Comparison of ENCODE assay signal across 21 cellular contexts in the genomic region with DNA sequence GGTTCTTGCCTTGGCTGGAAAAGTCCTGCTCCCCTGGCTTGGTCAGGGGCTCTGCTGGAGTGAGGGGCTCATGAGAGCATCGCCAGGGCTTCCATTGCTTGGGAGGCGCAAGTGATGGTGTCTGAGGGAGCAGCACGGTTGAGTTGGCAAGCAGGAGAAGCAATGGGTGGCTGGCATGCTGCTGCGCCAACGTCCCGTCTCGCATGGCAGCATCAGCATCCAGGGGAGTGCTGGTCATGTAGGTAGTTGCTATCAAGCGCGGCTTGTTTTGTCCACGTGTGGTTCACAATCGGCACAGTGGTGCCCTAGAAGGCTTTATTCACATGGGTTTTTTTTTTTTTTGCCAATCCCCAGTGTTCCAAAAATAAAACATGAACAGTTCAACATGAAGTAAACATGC.
"Had no signal": no experiment of that assay in that cellular context is flagged by ENCODE, and none has a peak within 500 bp of the region (broad histone marks: within the 10 kb centered on the region; RNA-seq: fewer than 3 reads in every experiment).

No MANE protein-coding gene starts in this region.

- DNase-seq: activated B cell treated with CpG ODN at 0.5 μM for 24 hours; activated CD4-positive, alpha-beta T cell treated with anti-CD3 and anti-CD28 coated beads for 36 hours; activated CD4-positive, alpha-beta T cell treated with anti-CD3 and anti-CD28 coated beads, Interleukin-2, amount 50 U/mL, for 48 hours; activated naive CD4-positive, alpha-beta T cell treated with Interleukin-2 at 50 U/mL for 16 hours; activated T-cell treated with anti-CD3 and anti-CD28 coated beads, Interleukin-2, amount 50 U/mL, for 48 hours; amygdala; effector CD4-positive, alpha-beta T cell; left lung; midbrain; natural killer cell; right lobe of liver; stimulated activated CD4-positive, alpha-beta T cell treated with anti-CD3 and anti-CD28 coated beads, Interleukin-15, amount 100 ng/mL, for 24 hours; stimulated activated naive B cell treated with anti-CD40 and anti-IgM and Interleukin-4, amounts not matched to agents 10 μg/mL and 1 μg/mL and 100 μg/mL, for 72 hours; T-helper 17 cell; transverse colon had no signal

- H3K4me3 ChIP-seq: left lung, ovary, right lobe of liver, smooth muscle cell, transverse colon, vagina had no signal

- H3K36me3 Mint-ChIP-seq: natural killer cell had no signal

- H3K9me3 Mint-ChIP-seq: activated B cell treated with CpG ODN at 0.5 μM for 24 hours; natural killer cell; stimulated activated naive B cell treated with anti-CD40 and anti-IgM and Interleukin-4, amounts not matched to agents 10 μg/mL and 1 μg/mL and 100 μg/mL, for 72 hours had no signal

- H3K27me3 Mint-ChIP-seq: activated B cell treated with CpG ODN at 0.5 μM for 24 hours; activated CD4-positive, alpha-beta T cell treated with anti-CD3 and anti-CD28 coated beads for 36 hours; stimulated activated naive B cell treated with anti-CD40 and anti-IgM and Interleukin-4, amounts not matched to agents 10 μg/mL and 1 μg/mL and 100 μg/mL, for 72 hours; T-helper 17 cell had no signal

- H3K27ac ChIP-seq: left lung, neutrophil, ovary, right lobe of liver, transverse colon had no signal

- FAIRE-seq: endometrium, keratinocyte had no signal

- H3K4me2 ChIP-seq: smooth muscle cell had no signal

- H3K36me3 ChIP-seq: left lung, ovary, right lobe of liver, transverse colon, vagina had no signal

- H3K27ac Mint-ChIP-seq: activated B cell treated with CpG ODN at 0.5 μM for 24 hours; activated CD4-positive, alpha-beta T cell treated with anti-CD3 and anti-CD28 coated beads for 36 hours; natural killer cell; stimulated activated naive B cell treated with anti-CD40 and anti-IgM and Interleukin-4, amounts not matched to agents 10 μg/mL and 1 μg/mL and 100 μg/mL, for 72 hours; T-helper 17 cell had no signal

- H3K9me3 ChIP-seq: left lung, neutrophil, ovary, right lobe of liver, transverse colon, vagina had no signal

- ATAC-seq: activated CD4-positive, alpha-beta T cell treated with anti-CD3 and anti-CD28 coated beads for 36 hours; natural killer cell; right lobe of liver; stimulated activated naive B cell treated with anti-CD40 and anti-IgM and Interleukin-4, amounts not matched to agents 10 μg/mL and 1 μg/mL and 100 μg/mL, for 72 hours; T-helper 17 cell had no signal

- H3K27me3 ChIP-seq: left lung, neutrophil, ovary, right lobe of liver, transverse colon, vagina had no signal

- H3K4me3 Mint-ChIP-seq: activated B cell treated with CpG ODN at 0.5 μM for 24 hours; activated CD4-positive, alpha-beta T cell treated with anti-CD3 and anti-CD28 coated beads for 36 hours; natural killer cell; stimulated activated naive B cell treated with anti-CD40 and anti-IgM and Interleukin-4, amounts not matched to agents 10 μg/mL and 1 μg/mL and 100 μg/mL, for 72 hours; T-helper 17 cell had no signal
